In genomic region chr6:166460473-166461437, GRCh38 we compare ENCODE assay signal across 18 cellular contexts.
DNase-seq lines count a peak whose midpoint lies in the region; TF ChIP-seq lines count a peak whose summit lies in the region.
"Had no signal": no experiment of that assay in that cellular context is flagged by ENCODE, and none has a peak within 500 bp of the region (broad histone marks: within the 10 kb centered on the region; RNA-seq: fewer than 3 reads in every experiment).

No MANE protein-coding gene starts in this region.

- H3K4me2 ChIP-seq in neuronal stem cell (ENCODE audit: insufficient read depth, low read length, poor library complexity, severe bottlenecking), result no peak overlapping the region

- WGBS in neuronal stem cell (ENCODE audit: extremely low coverage in 2 of 2, insufficient read length in 2 of 2, insufficient replicate concordance in 1 of 2), 2 donors, result no CpG with 5 or more reads among the region's 25 CpGs

- no peak overlapping the region for H2BK12ac ChIP-seq in neuronal stem cell (ENCODE audit: low read length)

- H3K23ac ChIP-seq in neuronal stem cell (ENCODE audit: low read depth, low read length, poor library complexity), result peak overlapping the region; percentile 34

- H3K18ac ChIP-seq in neuronal stem cell (ENCODE audit: low read length), result peak overlapping the region; percentile 7

- no peaks in the 10 kb centered on the region for H3K4me1 ChIP-seq in neuronal stem cell (ENCODE audit: control insufficient read depth in 2 of 2, insufficient read depth in 1 of 2, low read depth in 1 of 2, low read length in 2 of 2)
- H3K4me1 ChIP-seq in effector memory CD4-positive, alpha-beta T cell (ENCODE audit: control insufficient read depth, insufficient read depth, low read length, poor library complexity, severe bottlenecking), result no peaks in the 10 kb centered on the region
- H3K4me1 ChIP-seq: thyroid gland had no signal

- no peak overlapping the region for H2AFZ ChIP-seq in neuronal stem cell (ENCODE audit: low read length)

- H3K79me1 ChIP-seq in neuronal stem cell (ENCODE audit: low read depth, low read length), result no peaks in the 10 kb centered on the region

- H3K36me3 ChIP-seq in neuronal stem cell (replicated peaks in 1 of 2; ENCODE audit: control insufficient read depth in 2 of 2, insufficient read depth in 2 of 2, low read length in 2 of 2), result peaks cover 11 to 55% of the 10 kb centered on the region in 2 donors
- no peaks in the 10 kb centered on the region for H3K36me3 ChIP-seq in effector memory CD4-positive, alpha-beta T cell (ENCODE audit: control insufficient read depth, insufficient read depth, low read length)

- H4K8ac ChIP-seq in neuronal stem cell (ENCODE audit: low read depth, low read length), result no peak overlapping the region

- CTCF ChIA-PET in GM10248 (lab: Yijun Ruan, JAX), result no interaction called here

- TF ChIP-seq CTCF in choroid plexus epithelial cell (conservative IDR thresholded peaks at IDR 0.05; ENCODE audit: low read depth, low read length), result no peak
- TF ChIP-seq CTCF in GM10248 (IDR thresholded peaks at IDR 0.05; ENCODE audit: control extremely low read depth, extremely low read depth, low read depth, missing control alignments), result no peak

- no peak overlapping the region for H2BK5ac ChIP-seq in neuronal stem cell (ENCODE audit: low read length)

- H4K91ac ChIP-seq in neuronal stem cell (ENCODE audit: low read depth, low read length, poor library complexity), result no peak overlapping the region

- H2AK5ac ChIP-seq in neuronal stem cell (ENCODE audit: low read depth, low read length), result no peak overlapping the region

- H3K27me3 ChIP-seq in neuronal stem cell (ENCODE audit: control insufficient read depth in 3 of 3, insufficient read depth in 3 of 3, low read depth in 1 of 3, low read length in 3 of 3), result no peaks in the 10 kb centered on the region
- no peaks in the 10 kb centered on the region for H3K27me3 ChIP-seq in effector memory CD4-positive, alpha-beta T cell (replicated peaks; ENCODE audit: control insufficient read depth, insufficient read depth, low read length, poor library complexity, severe bottlenecking)
- H3K27me3 ChIP-seq: heart left ventricle, thyroid gland had no signal

- no peak overlapping the region for H3K14ac ChIP-seq in neuronal stem cell (ENCODE audit: low read length)

- no peak overlapping the region for H3K4ac ChIP-seq in neuronal stem cell (ENCODE audit: low read length)

- H2BK15ac ChIP-seq in neuronal stem cell (ENCODE audit: low read length), result no peak overlapping the region

- H3K27ac ChIP-seq in neuronal stem cell (replicated peaks; ENCODE audit: low read length), result no peak overlapping the region
- no peak overlapping the region for H3K27ac ChIP-seq in effector memory CD4-positive, alpha-beta T cell (ENCODE audit: insufficient read depth, low read length, poor library complexity, severe bottlenecking)
- H3K27ac ChIP-seq: thyroid gland had no signal

- H3K9me3 ChIP-seq in neuronal stem cell (replicated peaks in 1 of 2; ENCODE audit: control insufficient read depth in 2 of 2, insufficient read depth in 1 of 2, low read depth in 1 of 2, low read length in 2 of 2), result no peaks in the 10 kb centered on the region
- H3K9me3 ChIP-seq in effector memory CD4-positive, alpha-beta T cell (ENCODE audit: control insufficient read depth, low read length), result no peaks in the 10 kb centered on the region
- H3K9me3 ChIP-seq: thyroid gland had no signal

- POLR2A ChIA-PET in GM10248 (lab: Yijun Ruan, JAX), result no interaction called here

- peak overlapping the region; percentile 13 for H3K9ac ChIP-seq in neuronal stem cell (ENCODE audit: low read depth, low read length, poor library complexity)

- DNase-seq in EL, result peak; percentile 58
- DNase-seq in NCI-H146 treated with DMSO at 0.1 percent for 48 hours (lab: John Stamatoyannopoulos, UW; ENCODE audit: unreplicated experiment), result peak; percentile 58
- DNase-seq in choroid plexus epithelial cell (ENCODE audit: low read depth), result peak; percentile 35
- DNase-seq in neuronal stem cell (ENCODE audit: low spot score), result no peak
- no peak for DNase-seq in effector memory CD4-positive, alpha-beta T cell
- DNase-seq in inferior parietal cortex (ENCODE audit: extremely low spot score), result no peak
- DNase-seq in GM10248 (ENCODE audit: extremely low spot score), result no peak
- DNase-seq: activated CD4-positive, alpha-beta T cell treated with anti-CD3 and anti-CD28 coated beads, Interleukin-2, amount 10 ng/mL, durations not matched to agents 24 days and 14 days; activated T-cell treated with anti-CD3 and anti-CD28 coated beads, Interleukin-2, amount 50 U/mL, for 4 hours; CD8-positive, alpha-beta T cell; erythroblast; GF-D8; heart left ventricle; kidney glomerular epithelial cell; NCI-H1048; NCI-H524 treated with DMSO at 0.1 percent for 48 hours; T-helper 9 cell had no signal

- H3K4me3 ChIP-seq in choroid plexus epithelial cell (ENCODE audit: low read depth, low read length) (no peak overlapping the region), neuronal stem cell (ENCODE audit: low read length in 2 of 2) (no peak overlapping the region)
- no peak overlapping the region for H3K4me3 ChIP-seq in effector memory CD4-positive, alpha-beta T cell (ENCODE audit: insufficient read depth, low read depth, low read length, poor library complexity, severe bottlenecking)
- H3K4me3 ChIP-seq: heart left ventricle, thyroid gland had no signal

- no peak overlapping the region for H2BK120ac ChIP-seq in neuronal stem cell (ENCODE audit: low read depth, low read length)

Comparison
In these comparisons a context has a peak if more than half of its experiments do, and no peak if none do; other contexts are left out.
1. DNase-seq: peak in EL (single experiment), NCI-H146 treated with DMSO at 0.1 percent for 48 hours (single experiment) and choroid plexus epithelial cell (single experiment); none in neuronal stem cell (single experiment), effector memory CD4-positive, alpha-beta T cell (0 of 3), inferior parietal cortex (single experiment) and GM10248 (single experiment).